Comparison of ENCODE assay signal across 6 cellular contexts in the genomic region with DNA sequence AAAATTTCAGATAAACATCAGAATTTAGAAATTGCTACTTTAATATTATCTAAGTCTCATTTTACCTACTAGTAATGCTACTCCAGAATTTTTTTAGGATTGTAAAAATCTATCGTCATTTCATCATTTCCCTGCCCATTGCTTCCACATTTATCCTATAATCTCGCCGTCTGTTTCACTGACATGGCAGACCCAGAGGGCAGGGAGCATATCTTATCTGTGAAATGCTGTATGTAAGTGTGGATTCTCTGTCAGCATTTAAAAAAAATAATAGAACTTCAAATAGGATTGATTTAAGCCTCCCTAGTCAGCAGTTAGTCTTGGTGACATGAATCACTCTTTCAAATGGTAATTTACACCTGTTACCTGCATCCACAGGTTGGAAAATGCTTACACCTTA.
"Had no signal": no experiment of that assay in that cellular context is flagged by ENCODE, and none has a peak within 500 bp of the region (broad histone marks: within the 10 kb centered on the region; RNA-seq: fewer than 3 reads in every experiment).

No MANE protein-coding gene starts in this region.

- H3K4me3 ChIP-seq: GM23248, K562 had no signal

- H3K4me3 Mint-ChIP-seq: H9 had no signal

- H2AFZ ChIP-seq: GM23248 had no signal

- H3K27ac Mint-ChIP-seq: H9 had no signal

- H3K27ac ChIP-seq: GM23248 had no signal

- H3K9me3 Mint-ChIP-seq: H9 had no signal

- DNase-seq: GM23248, H9, HCEC 1CT, IMR-90, KG1 had no signal

- H3K9ac ChIP-seq: GM23248 had no signal

- ATAC-seq: K562 had no signal
